In the genomic region with DNA sequence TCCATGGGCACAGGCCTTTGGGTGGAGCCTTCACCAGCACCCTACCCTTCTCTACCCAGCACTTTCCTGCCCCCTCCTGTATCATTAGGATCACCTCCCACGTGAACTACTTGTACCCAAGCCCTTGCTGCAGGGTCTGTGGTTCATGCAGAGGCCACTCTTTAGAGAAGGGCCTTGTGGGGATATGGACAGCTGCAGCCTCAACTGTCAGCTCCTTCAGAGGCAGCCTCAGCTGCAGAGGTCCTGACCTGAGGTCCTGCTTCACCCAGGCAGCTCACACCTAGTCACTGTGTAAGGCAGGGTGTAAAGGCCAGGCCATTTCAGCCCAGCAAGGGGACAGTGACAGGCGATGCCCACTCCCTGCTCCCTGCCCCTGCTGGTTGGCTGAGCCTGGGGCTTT, we compare ENCODE assay signal across 26 cellular contexts.
"Had no signal": no experiment of that assay in that cellular context is flagged by ENCODE, and none has a peak within 500 bp of the region (broad histone marks: within the 10 kb centered on the region; RNA-seq: fewer than 3 reads in every experiment).

No MANE protein-coding gene starts in this region.

- H3K9ac ChIP-seq: SK-N-SH had no signal

- H3K4me1 ChIP-seq: Peyer's patch, SJCRH30 had no signal

- H3K4me3 ChIP-seq: ascending aorta, body of pancreas, Peyer's patch, SJCRH30 had no signal

- H3K27me3 ChIP-seq: ascending aorta, body of pancreas, Peyer's patch, SJCRH30 had no signal

- FAIRE-seq: bronchial epithelial cell had no signal

- H3K4me1 Mint-ChIP-seq: activated naive CD8-positive, alpha-beta T cell treated with anti-CD3 and anti-CD28 coated beads, Interleukin-2, amount 10 ng/mL, durations not matched to agents 7 days and 5 days had no signal

- H3K27ac ChIP-seq: ascending aorta, body of pancreas, Peyer's patch, RWPE1, SJCRH30, WERI-Rb-1 had no signal

- ATAC-seq: activated CD4-positive, CD25-positive, alpha-beta regulatory T cell treated with anti-CD3 and anti-CD28 coated beads, Interleukin-2, amount 50 U/mL, for 24 hours; activated CD8-positive, alpha-beta T cell treated with anti-CD3 and anti-CD28 coated beads for 36 hours; activated T-cell treated with anti-CD3 and anti-CD28 coated beads, Interleukin-2, amount 50 U/mL, for 72 hours had no signal

- H3K27ac Mint-ChIP-seq: activated CD8-positive, alpha-beta T cell treated with anti-CD3 and anti-CD28 coated beads for 36 hours; activated naive CD8-positive, alpha-beta T cell treated with anti-CD3 and anti-CD28 coated beads, Interleukin-2, amount 10 ng/mL, durations not matched to agents 7 days and 5 days; activated T-cell treated with anti-CD3 and anti-CD28 coated beads, Interleukin-2, amount 50 U/mL, for 72 hours; activated T-helper 2 cell treated with anti-CD3 and anti-CD28 coated beads, Interferon-gamma antibody, Interleukin-2, Interleukin-4, amounts not matched to agents 10 μg/mL and 5 μg/mL and 100 μg/mL, durations not matched to agents 14 hours and 24 hours and 36 hours had no signal

- H3K4me3 Mint-ChIP-seq: activated CD8-positive, alpha-beta T cell treated with anti-CD3 and anti-CD28 coated beads for 36 hours; activated naive CD8-positive, alpha-beta T cell treated with anti-CD3 and anti-CD28 coated beads, Interleukin-2, amount 10 ng/mL, durations not matched to agents 7 days and 5 days; activated T-cell treated with anti-CD3 and anti-CD28 coated beads, Interleukin-2, amount 50 U/mL, for 72 hours had no signal

- DNase-seq: activated CD4-positive, alpha-beta T cell treated with anti-CD3 and anti-CD28 coated beads for 4 hours; activated CD8-positive, alpha-beta memory T cell treated with anti-CD3 and anti-CD28 coated beads, Interleukin-2, amount 50 U/mL, for 4 hours; activated CD8-positive, alpha-beta T cell treated with anti-CD3 and anti-CD28 coated beads for 36 hours; activated gamma-delta T cell treated with Interleukin-2 at 50 U/mL for 16 hours; activated naive CD4-positive, alpha-beta T cell treated with anti-CD3 and anti-CD28 coated beads, Interleukin-2, amount 50 U/mL, for 16 hours; activated naive CD8-positive, alpha-beta T cell treated with anti-CD3 and anti-CD28 coated beads, Interleukin-2, amount 10 ng/mL, durations not matched to agents 7 days and 5 days; activated T-cell treated with anti-CD3 and anti-CD28 coated beads, Interleukin-2, amount 50 U/mL, for 72 hours; body of pancreas; KG1; NCI-H1092; NCI-H1417; NCI-H1930; NCI-H2171 treated with DMSO at 0.1 percent for 48 hours; NCI-H226; NCI-H526; Peyer's patch; Right ventricle myocardium superior; SJCRH30; SK-N-SH; T-helper 1 cell; WERI-Rb-1 had no signal

- H3K9me3 Mint-ChIP-seq: activated CD8-positive, alpha-beta T cell treated with anti-CD3 and anti-CD28 coated beads for 36 hours; activated T-cell treated with anti-CD3 and anti-CD28 coated beads, Interleukin-2, amount 50 U/mL, for 72 hours; activated T-helper 2 cell treated with anti-CD3 and anti-CD28 coated beads, Interferon-gamma antibody, Interleukin-2, Interleukin-4, amounts not matched to agents 10 μg/mL and 5 μg/mL and 100 μg/mL, durations not matched to agents 14 hours and 24 hours and 36 hours had no signal

- H3K4me2 ChIP-seq: SK-N-SH had no signal

- H3K9me3 ChIP-seq: ascending aorta, body of pancreas, Peyer's patch, SJCRH30, SK-N-SH had no signal

- H3K36me3 Mint-ChIP-seq: activated naive CD8-positive, alpha-beta T cell treated with anti-CD3 and anti-CD28 coated beads, Interleukin-2, amount 10 ng/mL, durations not matched to agents 7 days and 5 days had no signal

- H3K27me3 Mint-ChIP-seq: activated CD8-positive, alpha-beta T cell treated with anti-CD3 and anti-CD28 coated beads for 36 hours; activated naive CD8-positive, alpha-beta T cell treated with anti-CD3 and anti-CD28 coated beads, Interleukin-2, amount 10 ng/mL, durations not matched to agents 7 days and 5 days had no signal

- H3K36me3 ChIP-seq: ascending aorta, Peyer's patch, SJCRH30, WERI-Rb-1 had no signal

- H3K9me2 ChIP-seq: SK-N-SH had no signal
